Comparison of ENCODE assay signal across 8 cellular contexts in genomic region chr18:57004366-57005121, GRCh38.
DNase-seq lines count a peak whose midpoint lies in the region; ATAC-seq and TF ChIP-seq lines count a peak whose summit lies in the region.

No MANE protein-coding gene starts in this region.

- H3K27ac ChIP-seq in breast epithelium = no peak overlapping the region
- H3K27ac ChIP-seq in uterus = peak overlapping the region in 1 of 2 donors; percentile 2

- no peaks in the 10 kb centered on the region for H3K27me3 Mint-ChIP-seq in MCF 10A (ENCODE audit: insufficient read depth, unreplicated experiment)

- H3K36me3 Mint-ChIP-seq in MCF 10A (ENCODE audit: insufficient read depth, unreplicated experiment) = no peaks in the 10 kb centered on the region

- H3K27me3 ChIP-seq in breast epithelium (no peaks in the 10 kb centered on the region), uterus (no peaks in the 10 kb centered on the region)

- CTCF ChIA-PET in MCF 10A (lab: Yijun Ruan, JAX) (interaction anchor here (1.1 kb wide), 1 partner anchor 81 kb away, joined by 3 read pairs; no protein-coding TSS in a partner anchor), HEK293T (lab: Yijun Ruan, JAX) (interaction anchor here (0.6 kb wide), 1 partner anchor 12 kb away, joined by 3 read pairs; no protein-coding TSS in a partner anchor)

- BruUV-seq in MCF 10A (replicated peaks; lab: Mats Ljungman, UMichigan) = no TSS peak

- H3K4me1 Mint-ChIP-seq in MCF 10A (ENCODE audit: insufficient read depth, unreplicated experiment) = no peaks in the 10 kb centered on the region

- no peak for TF ChIP-seq POLR2A in breast epithelium (IDR thresholded peaks at IDR 0.05)
- no peak for TF ChIP-seq POLR2A in uterus (IDR thresholded peaks at IDR 0.05)

- POLR2A ChIA-PET in MCF 10A (lab: Yijun Ruan, JAX) (interaction anchor here (0.6 kb wide), 1 partner anchor 293 kb away, joined by 3 read pairs; no protein-coding TSS in a partner anchor), HEK293T (lab: Yijun Ruan, JAX) (no interaction called here)

- no peaks in the 10 kb centered on the region for H3K4me1 ChIP-seq in breast epithelium
- no peaks in the 10 kb centered on the region for H3K4me1 ChIP-seq in uterus

- intact Hi-C loops in MCF 10A (cut with micrococcal nuclease) = loop anchor here (10.0 kb wide), 1 partner anchor 130 kb away; no protein-coding TSS in a partner anchor
- intact Hi-C loops in breast epithelium (cut with DNase I; ENCODE audit: low total_unique reads) = no loop called here
- intact Hi-C loops in uterus (cut with DNase I; ENCODE audit: low total_unique reads) = no loop called here

- TF ChIP-seq CTCF in MCF 10A (IDR thresholded peaks at IDR 0.05; ENCODE audit: unreplicated experiment) (no peak), breast epithelium (IDR thresholded peaks at IDR 0.05) (no peak), uterus (IDR thresholded peaks at IDR 0.05) (no peak)

- H3K4me3 Mint-ChIP-seq in MCF 10A (ENCODE audit: unreplicated experiment) = no peak overlapping the region

- no peaks in the 10 kb centered on the region for H3K9me3 Mint-ChIP-seq in MCF 10A (ENCODE audit: unreplicated experiment)

- no peaks in the 10 kb centered on the region for H3K9me3 ChIP-seq in breast epithelium
- H3K9me3 ChIP-seq in uterus = no peaks in the 10 kb centered on the region

- ATAC-seq in HG02678 (IDR thresholded peaks at IDR 0.05; ENCODE audit: unreplicated experiment) = peak; percentile 94
- peak; percentile 96 for ATAC-seq in stimulated activated naive CD8-positive, alpha-beta T cell treated with anti-CD3 and anti-CD28 coated beads, Interleukin-15, Interleukin-2, amounts not matched to agents 100 U/mL and 50 U/mL, for 24 hours

- H3K36me3 ChIP-seq in breast epithelium = no peaks in the 10 kb centered on the region
- no peaks in the 10 kb centered on the region for H3K36me3 ChIP-seq in uterus

- no peak overlapping the region for H3K4me3 ChIP-seq in breast epithelium
- H3K4me3 ChIP-seq in uterus = no peak overlapping the region

- DNase-seq in MCF 10A (ENCODE audit: unreplicated experiment) (peak; percentile 57), breast epithelium (ENCODE audit: low spot score in 2 of 2) (no peak), NCI-H226 (peak; percentile 34), dermis microvascular lymphatic vessel endothelial cell (ENCODE audit: low read depth in 2 of 2) (peak; percentile 64 to 80), uterus (no peak), HEK293T (ENCODE audit: extremely low spot score) (no peak)
- DNase-seq in stimulated activated naive CD8-positive, alpha-beta T cell treated with anti-CD3 and anti-CD28 coated beads, Interleukin-15, Interleukin-2, amounts not matched to agents 100 U/mL and 50 U/mL, for 24 hours = no peak

- H3K27ac Mint-ChIP-seq in MCF 10A (ENCODE audit: low read depth, unreplicated experiment) = peak overlapping the region; percentile 72

TF ChIP-seq in HEK293T, 16 proteins besides CTCF, POLR2A, EP300 and RAD21:
- no peak for TF ChIP-seq FOXK2 (IDR thresholded peaks at IDR 0.05)
- TF ChIP-seq FOXM1 (IDR thresholded peaks at IDR 0.05; ENCODE audit: borderline replicate concordance) = no peak
- TF ChIP-seq FOXA1 (IDR thresholded peaks at IDR 0.05) = no peak
- no peak for TF ChIP-seq HDGF (IDR thresholded peaks at IDR 0.05; ENCODE audit: borderline replicate concordance)
- no peak for TF ChIP-seq BHLHE40 (IDR thresholded peaks at IDR 0.05; ENCODE audit: borderline replicate concordance)
- TF ChIP-seq SUZ12 (IDR thresholded peaks at IDR 0.05) = no peak
- TF ChIP-seq NFRKB (IDR thresholded peaks at IDR 0.05) = no peak
- TF ChIP-seq ELF4 (IDR thresholded peaks at IDR 0.05) = no peak
- no peak for TF ChIP-seq L3MBTL2 (conservative IDR thresholded peaks at IDR 0.05)
- no peak for TF ChIP-seq PKNOX1 (IDR thresholded peaks at IDR 0.05)
- no peak for TF ChIP-seq SP1 (IDR thresholded peaks at IDR 0.05)
- TF ChIP-seq CTBP1 (IDR thresholded peaks at IDR 0.05; ENCODE audit: borderline replicate concordance) = no peak
- TF ChIP-seq LEF1 (IDR thresholded peaks at IDR 0.05; ENCODE audit: borderline replicate concordance) = no peak
- TF ChIP-seq ZNF384 (IDR thresholded peaks at IDR 0.05) = no peak
- TF ChIP-seq ARNT (IDR thresholded peaks at IDR 0.05) = no peak
- no peak for TF ChIP-seq TARDBP (IDR thresholded peaks at IDR 0.05)
TF ChIP-seq in HEK293T: peak in this region for 0.

Comparison
In these comparisons a context has a peak if more than half of its experiments do, and no peak if none do; other contexts are left out.
1. DNase-seq: peak in MCF 10A (single experiment), NCI-H226 (single experiment) and dermis microvascular lymphatic vessel endothelial cell (2 of 2); none in breast epithelium (0 of 2), stimulated activated naive CD8-positive, alpha-beta T cell treated with anti-CD3 and anti-CD28 coated beads, Interleukin-15, Interleukin-2, amounts not matched to agents 100 U/mL and 50 U/mL, for 24 hours (single experiment), uterus (0 of 2) and HEK293T (single experiment).